Comparison of ENCODE assay signal across 25 cellular contexts in the genomic region with DNA sequence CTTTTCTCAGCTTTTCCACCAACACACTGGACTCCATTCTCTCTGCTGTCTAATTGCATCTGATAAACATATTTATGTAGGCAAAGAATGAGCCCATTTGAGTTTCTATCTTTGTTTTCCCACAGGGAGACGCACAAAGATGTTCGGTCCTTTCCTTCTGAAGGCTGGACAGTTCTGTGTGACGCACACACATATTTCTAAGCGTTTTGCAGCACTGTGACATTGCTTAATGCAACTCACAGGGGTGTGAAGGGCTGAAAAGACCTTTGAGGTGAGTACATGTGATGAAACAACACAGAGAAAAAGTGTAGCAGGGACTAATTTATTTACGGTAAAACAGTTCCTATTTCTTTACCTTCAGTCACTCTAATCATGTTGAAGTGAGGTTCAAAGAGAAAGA.
"Had no signal": no experiment of that assay in that cellular context is flagged by ENCODE, and none has a peak within 500 bp of the region (broad histone marks: within the 10 kb centered on the region; RNA-seq: fewer than 3 reads in every experiment).

No MANE protein-coding gene starts in this region.

- H3K9ac ChIP-seq: parathyroid adenoma had no signal

- H3K4me1 ChIP-seq: colonic mucosa, left lung, parathyroid adenoma, right lobe of liver had no signal

- H3K27me3 ChIP-seq: colonic mucosa, gastrocnemius medialis, hepatocyte, left lung, neutrophil, right lobe of liver, suprapubic skin, transverse colon had no signal

- H3K4me2 ChIP-seq: hepatocyte had no signal

- H3K9me3 ChIP-seq: colonic mucosa, gastrocnemius medialis, left lung, neutrophil, right lobe of liver, suprapubic skin, transverse colon had no signal

- H3K36me3 ChIP-seq: colonic mucosa, gastrocnemius medialis, left lung, neutrophil, right lobe of liver, suprapubic skin, transverse colon had no signal

- H3K4me3 ChIP-seq: colonic mucosa, gastrocnemius medialis, hepatocyte, left lung, right lobe of liver, suprapubic skin, transverse colon had no signal

- H2AFZ ChIP-seq: parathyroid adenoma had no signal

- DNase-seq: colonic mucosa; effector CD8-positive, alpha-beta T cell; endodermal cell; foreskin fibroblast; gastrocnemius medialis; head of caudate nucleus; left cardiac atrium; left lung; mesenchymal stem cell; midbrain; naive thymus-derived CD8-positive, alpha-beta T cell; right lobe of liver; stimulated activated CD4-positive, alpha-beta T cell treated with anti-CD3 and anti-CD28 coated beads, Interleukin-12 subunit alpha, Interleukin-12 subunit beta, amount 100 ng/mL, for 4 hours; stimulated activated CD4-positive, alpha-beta T cell treated with anti-CD3 and anti-CD28 coated beads, Interleukin-1b, Interleukin-23, amount 100 ng/mL, for 48 hours; stimulated activated CD4-positive, alpha-beta T cell treated with anti-CD3 and anti-CD28 coated beads, Interleukin-4, amount 100 ng/mL, for 1 hour; stimulated activated CD8-positive, alpha-beta memory T cell treated with anti-CD3 and anti-CD28 coated beads, Interleukin-4, amount 100 ng/mL, for 48 hours; stimulated activated naive CD4-positive, alpha-beta T cell; stimulated activated naive CD8-positive, alpha-beta T cell treated with anti-CD3 and anti-CD28 coated beads, Interleukin-15, amount 100 ng/mL, for 72 hours; transverse colon had no signal

- ATAC-seq: esophagus mucosa; gastrocnemius medialis; left cardiac atrium; left lung; naive thymus-derived CD8-positive, alpha-beta T cell; right lobe of liver; stimulated activated naive CD8-positive, alpha-beta T cell treated with anti-CD3 and anti-CD28 coated beads, Interleukin-15, amount 100 ng/mL, for 72 hours had no signal

- H3K27ac ChIP-seq: colonic mucosa, epithelial cell of prostate, gastrocnemius medialis, hepatocyte, left lung, neutrophil, parathyroid adenoma, right lobe of liver, suprapubic skin, transverse colon had no signal

- H3K79me2 ChIP-seq: hepatocyte, parathyroid adenoma had no signal
